11 cellular contexts compared by ENCODE assay signal in the genomic region with DNA sequence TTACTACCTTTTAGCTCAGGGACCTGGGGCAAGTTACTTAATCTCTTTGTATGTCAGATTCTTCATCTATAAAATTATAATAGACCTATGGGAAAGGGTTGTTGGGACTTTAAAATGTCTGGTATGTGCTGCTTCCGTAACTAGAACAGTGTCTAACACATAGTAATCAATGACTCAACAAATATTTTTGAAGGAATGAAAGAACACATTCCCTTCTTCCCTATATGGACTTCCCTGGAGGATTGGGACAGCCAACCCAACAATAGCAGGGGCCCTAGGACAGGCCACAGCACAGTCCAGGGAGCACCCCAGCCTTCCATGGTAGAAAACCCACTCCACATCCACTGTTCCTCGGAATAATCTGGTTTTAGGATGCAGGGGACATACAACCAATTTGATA. TPM values are rescaled to one million over a fixed set of nuclear protein-coding genes. Genes with fewer than 3 reads are reported as not detected.
DNase-seq lines count a peak whose midpoint lies in the region; TF ChIP-seq lines count a peak whose summit lies in the region.
"Had no signal": no experiment of that assay in that cellular context is flagged by ENCODE, and none has a peak within 500 bp of the region (broad histone marks: within the 10 kb centered on the region; RNA-seq: fewer than 3 reads in every experiment).

No MANE protein-coding gene starts in this region.

- H3K4me3 ChIP-seq in AG09309 (ENCODE audit: control insufficient read depth, low read depth, low read length) (no peak overlapping the region), tibial nerve (no peak overlapping the region)
- H3K4me3 ChIP-seq: stomach had no signal

- peak overlapping the region in 1 of 4 donors; percentile 65 for H3K27ac ChIP-seq in tibial nerve

- intact Hi-C loops in activated CD4-positive, alpha-beta memory T cell treated with anti-CD3 and anti-CD28 coated beads for 36 hours (cut with micrococcal nuclease), result no loop called here

- H3K36me3 Mint-ChIP-seq in activated CD4-positive, alpha-beta memory T cell treated with anti-CD3 and anti-CD28 coated beads for 36 hours, result no peaks in the 10 kb centered on the region
- H3K36me3 Mint-ChIP-seq: immature natural killer cell had no signal

- WGBS in tibial nerve, 2 donors, result 52 to 67% methylated on average over 2 of the region's 2 CpGs

- no peak for TF ChIP-seq POLR2A in tibial nerve (IDR thresholded peaks at IDR 0.05)

- H3K27me3 Mint-ChIP-seq in activated CD4-positive, alpha-beta memory T cell treated with anti-CD3 and anti-CD28 coated beads for 36 hours, result peaks cover 2% of the 10 kb centered on the region

- POLR2A ChIA-PET in activated CD4-positive, alpha-beta memory T cell treated with anti-CD3 and anti-CD28 coated beads for 36 hours (lab: Charles Lee), result no interaction called here

- no peak for TF ChIP-seq EP300 in tibial nerve (IDR thresholded peaks at IDR 0.05)

- DNase-seq in AG09309 (ENCODE audit: low read depth) (peak; percentile 90), NCI-H226 (peak; percentile 45), dermis blood vessel endothelial cell (peak; percentile 60), myocyte (ENCODE audit: low read depth) (peak; percentile 80), tibial nerve (ENCODE audit: low spot score in 2 of 2) (no peak), NCI-H510A treated with DMSO at 0.1 percent for 48 hours (lab: John Stamatoyannopoulos, UW) (no peak), amygdala (lab: John Stamatoyannopoulos, UW) (no peak)
- no peak for DNase-seq in activated CD4-positive, alpha-beta memory T cell treated with anti-CD3 and anti-CD28 coated beads for 36 hours
- DNase-seq: anterior cingulate cortex, immature natural killer cell, stomach had no signal

- no peak for TF ChIP-seq CTCF in AG09309 (IDR thresholded peaks at IDR 0.05; ENCODE audit: control insufficient read depth, insufficient read depth, low read depth, low read length, missing control alignments)
- no peak for TF ChIP-seq CTCF in tibial nerve (IDR thresholded peaks at IDR 0.05)

- H3K36me3 ChIP-seq in tibial nerve, result no peaks in the 10 kb centered on the region
- H3K36me3 ChIP-seq: stomach had no signal

- H3K27ac Mint-ChIP-seq in activated CD4-positive, alpha-beta memory T cell treated with anti-CD3 and anti-CD28 coated beads for 36 hours, result no peak overlapping the region
- H3K27ac Mint-ChIP-seq: immature natural killer cell had no signal

- H3K9me3 Mint-ChIP-seq in activated CD4-positive, alpha-beta memory T cell treated with anti-CD3 and anti-CD28 coated beads for 36 hours, result no peaks in the 10 kb centered on the region
- H3K9me3 Mint-ChIP-seq: immature natural killer cell had no signal

- H3K4me3 Mint-ChIP-seq in activated CD4-positive, alpha-beta memory T cell treated with anti-CD3 and anti-CD28 coated beads for 36 hours, result no peak overlapping the region
- H3K4me3 Mint-ChIP-seq: immature natural killer cell had no signal

- H3K27me3 ChIP-seq in tibial nerve, result no peaks in the 10 kb centered on the region
- H3K27me3 ChIP-seq: stomach had no signal

- CTCF ChIA-PET in activated CD4-positive, alpha-beta memory T cell treated with anti-CD3 and anti-CD28 coated beads for 36 hours (lab: Charles Lee), result interaction anchor here (0.9 kb wide), 1 partner anchor 11 kb away, joined by 3 read pairs; no protein-coding TSS in a partner anchor

- H3K4me1 Mint-ChIP-seq in activated CD4-positive, alpha-beta memory T cell treated with anti-CD3 and anti-CD28 coated beads for 36 hours (ENCODE audit: low read depth), result peaks cover 4% of the 10 kb centered on the region

- no peaks in the 10 kb centered on the region for H3K9me3 ChIP-seq in tibial nerve
- H3K9me3 ChIP-seq: stomach had no signal

- peaks cover 0 to 28% (median 1%) of the 10 kb centered on the region in 4 donors for H3K4me1 ChIP-seq in tibial nerve

RNA-seq across cellular contexts. Expression of a gene that starts 50.7 kb away (rescaled TPM):
- total RNA-seq in dermis blood vessel endothelial cell (10.7 and 10.8 TPM in 2 replicates), myocyte (55.3 and 97.1 TPM in 2 replicates), tibial nerve (10 to 100 TPM; 28.8 to 55.0 (median 45.6) TPM)
- 36.8 TPM for polyA plus RNA-seq in myocyte (2012)
- 1 to 10 TPM; 1.3 to 1.4 TPM for total RNA-seq in activated CD4-positive, alpha-beta memory T cell treated with anti-CD3 and anti-CD28 coated beads for 36 hours

Comparison
In these comparisons a context has a peak if more than half of its experiments do, and no peak if none do; other contexts are left out.
1. DNase-seq: peak in AG09309 (single experiment), NCI-H226 (single experiment), dermis blood vessel endothelial cell (single experiment) and myocyte (single experiment); none in tibial nerve (0 of 2), NCI-H510A treated with DMSO at 0.1 percent for 48 hours (single experiment), amygdala (0 of 56) and activated CD4-positive, alpha-beta memory T cell treated with anti-CD3 and anti-CD28 coated beads for 36 hours (single experiment).